In genomic region chr10:15430969-15431791, GRCh38 we compare ENCODE assay signal across 28 cellular contexts.
"Had no signal": no experiment of that assay in that cellular context is flagged by ENCODE, and none has a peak within 500 bp of the region (broad histone marks: within the 10 kb centered on the region; RNA-seq: fewer than 3 reads in every experiment).

No MANE protein-coding gene starts in this region.

- H3K27me3 Mint-ChIP-seq: activated CD4-positive, alpha-beta memory T cell treated with anti-CD3 and anti-CD28 coated beads, Interleukin-2, amount 10 ng/mL, durations not matched to agents 7 days and 5 days had no signal

- H3K9me3 Mint-ChIP-seq: activated CD4-positive, alpha-beta memory T cell treated with anti-CD3 and anti-CD28 coated beads, Interleukin-2, amount 10 ng/mL, durations not matched to agents 7 days and 5 days; activated CD4-positive, alpha-beta T cell treated with anti-CD3 and anti-CD28 coated beads, Interleukin-2, amount 10 ng/mL, durations not matched to agents 24 days and 14 days; activated T-cell treated with anti-CD3 and anti-CD28 coated beads, Interleukin-2, amount 50 U/mL, for 24 hours; activated T-helper 17 cell treated with anti-CD3 and anti-CD28 coated beads, Interleukin-2, amount 50 U/mL, for 72 hours; effector memory CD8-positive, alpha-beta T cell had no signal

- DNase-seq: activated CD4-positive, alpha-beta memory T cell treated with anti-CD3 and anti-CD28 coated beads, Interleukin-2, amount 10 ng/mL, durations not matched to agents 7 days and 5 days; activated CD4-positive, alpha-beta T cell treated with anti-CD3 and anti-CD28 coated beads for 36 hours; activated CD4-positive, alpha-beta T cell treated with anti-CD3 and anti-CD28 coated beads, Interleukin-2, amount 10 ng/mL, durations not matched to agents 24 days and 14 days; activated CD4-positive, CD25-positive, alpha-beta regulatory T cell; activated CD4-positive, CD25-positive, alpha-beta regulatory T cell treated with anti-CD3 and anti-CD28 coated beads, Interleukin-2, amount 50 U/mL, for 72 hours; activated CD8-positive, alpha-beta memory T cell treated with anti-CD3 and anti-CD28 coated beads, Interleukin-2, amount 50 U/mL, for 48 hours; activated effector memory CD4-positive, alpha-beta T cell treated with Interleukin-2 at 50 U/mL for 16 hours; activated gamma-delta T cell treated with Interleukin-2 at 50 U/mL for 16 hours; activated naive CD4-positive, alpha-beta T cell treated with anti-CD3 and anti-CD28 coated beads, Interleukin-2, amount 50 U/mL, for 16 hours; activated naive CD4-positive, alpha-beta T cell treated with Interleukin-2 at 50 U/mL for 16 hours; activated T-cell treated with anti-CD3 and anti-CD28 coated beads for 4 hours; activated T-cell treated with anti-CD3 and anti-CD28 coated beads, Interleukin-2, amount 50 U/mL, for 24 hours; amniotic stem cell; anterior cingulate cortex; body of pancreas; caudate nucleus; cortex of kidney; dermis blood vessel endothelial cell; effector CD4-positive, alpha-beta T cell; effector memory CD8-positive, alpha-beta T cell; erythroblast; foreskin keratinocyte; gastrocnemius medialis; glutamatergic neuron; heart left ventricle; T-helper 2 cell had no signal

- H3K4me3 Mint-ChIP-seq: activated CD4-positive, alpha-beta memory T cell treated with anti-CD3 and anti-CD28 coated beads, Interleukin-2, amount 10 ng/mL, durations not matched to agents 7 days and 5 days; activated CD4-positive, alpha-beta T cell treated with anti-CD3 and anti-CD28 coated beads for 36 hours; activated CD4-positive, alpha-beta T cell treated with anti-CD3 and anti-CD28 coated beads, Interleukin-2, amount 10 ng/mL, durations not matched to agents 24 days and 14 days; activated naive CD8-positive, alpha-beta T cell; activated T-cell treated with anti-CD3 and anti-CD28 coated beads, Interleukin-2, amount 50 U/mL, for 24 hours; activated T-helper 17 cell treated with anti-CD3 and anti-CD28 coated beads, Interleukin-2, amount 50 U/mL, for 72 hours; effector memory CD8-positive, alpha-beta T cell had no signal

- ATAC-seq: activated CD4-positive, alpha-beta T cell treated with anti-CD3 and anti-CD28 coated beads for 36 hours; activated T-helper 17 cell treated with anti-CD3 and anti-CD28 coated beads, Interleukin-2, amount 50 U/mL, for 72 hours; body of pancreas; effector memory CD8-positive, alpha-beta T cell; foreskin keratinocyte; gastrocnemius medialis; heart left ventricle had no signal

- H3K27ac Mint-ChIP-seq: activated CD4-positive, alpha-beta memory T cell treated with anti-CD3 and anti-CD28 coated beads, Interleukin-2, amount 10 ng/mL, durations not matched to agents 7 days and 5 days; activated CD4-positive, alpha-beta T cell treated with anti-CD3 and anti-CD28 coated beads for 36 hours; activated CD4-positive, alpha-beta T cell treated with anti-CD3 and anti-CD28 coated beads, Interleukin-2, amount 10 ng/mL, durations not matched to agents 24 days and 14 days; activated naive CD8-positive, alpha-beta T cell; activated T-cell treated with anti-CD3 and anti-CD28 coated beads, Interleukin-2, amount 50 U/mL, for 24 hours; activated T-helper 17 cell treated with anti-CD3 and anti-CD28 coated beads, Interleukin-2, amount 50 U/mL, for 72 hours; effector memory CD8-positive, alpha-beta T cell had no signal

- H3K36me3 Mint-ChIP-seq: activated naive CD8-positive, alpha-beta T cell had no signal

- H3K4me1 Mint-ChIP-seq: activated T-helper 17 cell treated with anti-CD3 and anti-CD28 coated beads, Interleukin-2, amount 50 U/mL, for 72 hours had no signal
